18 cellular contexts compared by ENCODE assay signal in the genomic region with DNA sequence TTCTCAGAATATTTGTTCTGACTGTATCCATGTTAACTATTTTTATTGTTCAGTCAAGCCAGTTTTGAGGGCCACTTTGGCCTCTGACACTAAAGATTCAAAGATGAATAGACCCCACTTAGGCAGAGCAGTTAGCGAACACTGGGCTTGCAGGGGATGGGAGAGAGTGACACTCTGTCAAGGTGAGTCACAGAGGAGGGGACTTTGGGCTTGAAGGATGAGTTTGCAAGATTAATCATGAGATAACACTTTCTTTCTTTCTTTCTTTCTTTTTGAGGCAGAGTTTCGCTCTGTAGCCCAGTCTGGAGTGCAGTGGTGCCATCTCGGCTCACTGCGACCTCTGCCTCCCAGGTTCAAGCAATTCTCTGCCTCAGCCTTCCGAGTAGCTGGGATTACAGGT. TPM values are rescaled to one million over a fixed set of nuclear protein-coding genes. Genes with fewer than 3 reads are reported as not detected.
DNase-seq lines count a peak whose midpoint lies in the region; ATAC-seq, FAIRE-seq and TF ChIP-seq lines count a peak whose summit lies in the region.
"Had no signal": no experiment of that assay in that cellular context is flagged by ENCODE, and none has a peak within 500 bp of the region (broad histone marks: within the 10 kb centered on the region; RNA-seq: fewer than 3 reads in every experiment).

No MANE protein-coding gene starts in this region.

- H3K9me3 Mint-ChIP-seq in activated naive CD8-positive, alpha-beta T cell treated with anti-CD3 and anti-CD28 coated beads, Interleukin-2, amount 10 ng/mL, durations not matched to agents 7 days and 5 days = no peaks in the 10 kb centered on the region
- no peaks in the 10 kb centered on the region for H3K9me3 Mint-ChIP-seq in activated naive CD8-positive, alpha-beta T cell treated with anti-CD3 and anti-CD28 coated beads for 36 hours
- H3K9me3 Mint-ChIP-seq in activated naive CD8-positive, alpha-beta T cell treated with anti-CD3 and anti-CD28 coated beads, Interleukin-2, amount 50 U/mL, for 24 hours = no peaks in the 10 kb centered on the region
- H3K9me3 Mint-ChIP-seq in chondrocyte (ENCODE audit: low read depth) (no peaks in the 10 kb centered on the region), neural progenitor cell (no peaks in the 10 kb centered on the region)
- H3K9me3 Mint-ChIP-seq: CD14-positive monocyte had no signal

- H3K4me2 ChIP-seq in neural progenitor cell = no peak overlapping the region

- POLR2A ChIA-PET in activated naive CD8-positive, alpha-beta T cell treated with anti-CD3 and anti-CD28 coated beads, Interleukin-2, amount 10 ng/mL, durations not matched to agents 7 days and 5 days (lab: Charles Lee) = no interaction called here

- no peaks in the 10 kb centered on the region for H3K27me3 Mint-ChIP-seq in activated naive CD8-positive, alpha-beta T cell treated with anti-CD3 and anti-CD28 coated beads, Interleukin-2, amount 10 ng/mL, durations not matched to agents 7 days and 5 days
- no peaks in the 10 kb centered on the region for H3K27me3 Mint-ChIP-seq in activated naive CD8-positive, alpha-beta T cell treated with anti-CD3 and anti-CD28 coated beads for 36 hours
- H3K27me3 Mint-ChIP-seq in activated naive CD8-positive, alpha-beta T cell treated with anti-CD3 and anti-CD28 coated beads, Interleukin-2, amount 50 U/mL, for 24 hours = no peaks in the 10 kb centered on the region
- H3K27me3 Mint-ChIP-seq in chondrocyte (ENCODE audit: low read depth) (no peaks in the 10 kb centered on the region), neural progenitor cell (ENCODE audit: insufficient read depth, low read depth) (peaks cover 2% of the 10 kb centered on the region)

- H3F3A ChIP-seq in neural progenitor cell (ENCODE audit: low read depth) = peaks cover 4% of the 10 kb centered on the region

- no peak overlapping the region for H3K4me3 ChIP-seq in thoracic aorta
- H3K4me3 ChIP-seq in neural progenitor cell = no peak overlapping the region

- H3K9ac ChIP-seq in neural progenitor cell = no peak overlapping the region

- peak overlapping the region; percentile 13 for H3K27ac Mint-ChIP-seq in activated naive CD8-positive, alpha-beta T cell treated with anti-CD3 and anti-CD28 coated beads, Interleukin-2, amount 10 ng/mL, durations not matched to agents 7 days and 5 days
- no peak overlapping the region for H3K27ac Mint-ChIP-seq in activated naive CD8-positive, alpha-beta T cell treated with anti-CD3 and anti-CD28 coated beads for 36 hours
- peak overlapping the region; percentile 33 for H3K27ac Mint-ChIP-seq in activated naive CD8-positive, alpha-beta T cell treated with anti-CD3 and anti-CD28 coated beads, Interleukin-2, amount 50 U/mL, for 24 hours
- peak overlapping the region; percentile 61 for H3K27ac Mint-ChIP-seq in chondrocyte (ENCODE audit: unreplicated experiment)
- no peak overlapping the region for H3K27ac Mint-ChIP-seq in neural progenitor cell

- peaks cover 28 to 51% of the 10 kb centered on the region in 2 donors for H3K4me1 ChIP-seq in thoracic aorta (ENCODE audit: control insufficient read depth in 1 of 2, low read depth in 2 of 2)
- H3K4me1 ChIP-seq in neural progenitor cell = peaks cover 19% of the 10 kb centered on the region

- no peaks in the 10 kb centered on the region for H3K79me2 ChIP-seq in neural progenitor cell (ENCODE audit: low read depth)

- H3K36me3 Mint-ChIP-seq in activated naive CD8-positive, alpha-beta T cell treated with anti-CD3 and anti-CD28 coated beads, Interleukin-2, amount 10 ng/mL, durations not matched to agents 7 days and 5 days = peaks cover 10% of the 10 kb centered on the region
- peaks cover 2% of the 10 kb centered on the region for H3K36me3 Mint-ChIP-seq in activated naive CD8-positive, alpha-beta T cell treated with anti-CD3 and anti-CD28 coated beads for 36 hours
- peaks cover 21% of the 10 kb centered on the region for H3K36me3 Mint-ChIP-seq in activated naive CD8-positive, alpha-beta T cell treated with anti-CD3 and anti-CD28 coated beads, Interleukin-2, amount 50 U/mL, for 24 hours (ENCODE audit: low read depth)
- H3K36me3 Mint-ChIP-seq in chondrocyte (ENCODE audit: low read depth) (peaks cover 7% of the 10 kb centered on the region), neural progenitor cell (peaks cover 8% of the 10 kb centered on the region)

- H3K4me1 Mint-ChIP-seq in activated naive CD8-positive, alpha-beta T cell treated with anti-CD3 and anti-CD28 coated beads, Interleukin-2, amount 10 ng/mL, durations not matched to agents 7 days and 5 days = no peaks in the 10 kb centered on the region
- peaks cover 3% of the 10 kb centered on the region for H3K4me1 Mint-ChIP-seq in activated naive CD8-positive, alpha-beta T cell treated with anti-CD3 and anti-CD28 coated beads for 36 hours
- peaks cover 3% of the 10 kb centered on the region for H3K4me1 Mint-ChIP-seq in activated naive CD8-positive, alpha-beta T cell treated with anti-CD3 and anti-CD28 coated beads, Interleukin-2, amount 50 U/mL, for 24 hours
- H3K4me1 Mint-ChIP-seq in chondrocyte (ENCODE audit: low read depth) = peaks cover 50% of the 10 kb centered on the region
- H3K4me1 Mint-ChIP-seq in neural progenitor cell = peaks cover 14% of the 10 kb centered on the region

- peaks cover 8% of the 10 kb centered on the region for H4K20me1 ChIP-seq in neural progenitor cell (ENCODE audit: low read depth)

- H3K27ac ChIP-seq in thoracic aorta = peak overlapping the region; percentile 53 to 87
- no peak overlapping the region for H3K27ac ChIP-seq in neural progenitor cell

- no peak overlapping the region for H3K4me3 Mint-ChIP-seq in activated naive CD8-positive, alpha-beta T cell treated with anti-CD3 and anti-CD28 coated beads, Interleukin-2, amount 10 ng/mL, durations not matched to agents 7 days and 5 days
- no peak overlapping the region for H3K4me3 Mint-ChIP-seq in activated naive CD8-positive, alpha-beta T cell treated with anti-CD3 and anti-CD28 coated beads for 36 hours
- no peak overlapping the region for H3K4me3 Mint-ChIP-seq in activated naive CD8-positive, alpha-beta T cell treated with anti-CD3 and anti-CD28 coated beads, Interleukin-2, amount 50 U/mL, for 24 hours
- H3K4me3 Mint-ChIP-seq in chondrocyte (ENCODE audit: unreplicated experiment) (no peak overlapping the region), neural progenitor cell (no peak overlapping the region)
- H3K4me3 Mint-ChIP-seq: CD14-positive monocyte had no signal

- no peak for ATAC-seq in activated naive CD8-positive, alpha-beta T cell treated with anti-CD3 and anti-CD28 coated beads, Interleukin-2, amount 10 ng/mL, durations not matched to agents 7 days and 5 days (ENCODE audit: low read depth)
- no peak for ATAC-seq in activated naive CD8-positive, alpha-beta T cell treated with anti-CD3 and anti-CD28 coated beads, Interleukin-2, amount 50 U/mL, for 24 hours
- no peak for ATAC-seq in thoracic aorta (ENCODE audit: insufficient number of reproducible peaks, low FRiP score, low read depth)
- ATAC-seq in HG02623 (IDR thresholded peaks at IDR 0.05; ENCODE audit: unreplicated experiment) = no peak

- H2AFZ ChIP-seq in neural progenitor cell (replicated peaks) = no peak overlapping the region

- TF ChIP-seq CTCF in chondrocyte (IDR thresholded peaks at IDR 0.05) (no peak), thoracic aorta (IDR thresholded peaks at IDR 0.05) (no peak), neural progenitor cell (IDR thresholded peaks at IDR 0.05) (no peak)

- no peaks in the 10 kb centered on the region for H3K36me3 ChIP-seq in thoracic aorta
- H3K36me3 ChIP-seq in neural progenitor cell = no peaks in the 10 kb centered on the region

- H3K27me3 ChIP-seq in thoracic aorta (replicated peaks; ENCODE audit: insufficient read depth) (no peaks in the 10 kb centered on the region), neural progenitor cell (no peaks in the 10 kb centered on the region)

- no peak for FAIRE-seq in RCC 7860 (lab: Jason Lieb, UNC)
- FAIRE-seq: H54 had no signal

- DNase-seq in activated naive CD8-positive, alpha-beta T cell treated with anti-CD3 and anti-CD28 coated beads, Interleukin-2, amount 10 ng/mL, durations not matched to agents 7 days and 5 days = no peak
- no peak for DNase-seq in activated naive CD8-positive, alpha-beta T cell treated with anti-CD3 and anti-CD28 coated beads for 36 hours
- no peak for DNase-seq in activated naive CD8-positive, alpha-beta T cell treated with anti-CD3 and anti-CD28 coated beads, Interleukin-2, amount 50 U/mL, for 24 hours
- DNase-seq in chondrocyte (ENCODE audit: low spot score) (no peak), thoracic aorta (ENCODE audit: low spot score) (no peak), neural progenitor cell (ENCODE audit: low spot score) (no peak), RCC 7860 (ENCODE audit: low spot score) (no peak)
- DNase-seq: ACHN, DMS79, KG1, NCI-H187, NCI-H2107, NCI-H510A, NCI-H774, SHP77 treated with DMSO at 0.1 percent for 48 hours had no signal

- no peaks in the 10 kb centered on the region for H3K9me3 ChIP-seq in thoracic aorta
- H3K9me3 ChIP-seq in neural progenitor cell (ENCODE audit: low read depth) = no peaks in the 10 kb centered on the region

RNA-seq across cellular contexts. Expression of a gene that starts 46.4 kb away (rescaled TPM):
- 1 to 10 TPM; 8.9 to 9.1 TPM for total RNA-seq in activated naive CD8-positive, alpha-beta T cell treated with anti-CD3 and anti-CD28 coated beads, Interleukin-2, amount 10 ng/mL, durations not matched to agents 7 days and 5 days
- total RNA-seq in activated naive CD8-positive, alpha-beta T cell treated with anti-CD3 and anti-CD28 coated beads for 36 hours = 10 to 100 TPM; 11.2 to 11.6 TPM
- total RNA-seq in chondrocyte = 5.6 to 6.5 TPM (median 5.9 TPM) in 3 replicates
- total RNA-seq in thoracic aorta = 1 to 10 TPM; 3.9 to 7.3 TPM
- total RNA-seq in neural progenitor cell (ENCODE audit: low replicate concordance) = 4.0 and 5.0 TPM in 2 replicates

RNA-seq across cellular contexts. Expression of a gene that starts 56.3 kb away (rescaled TPM):
- 10 to 100 TPM; 18.8 to 22.3 TPM for total RNA-seq in activated naive CD8-positive, alpha-beta T cell treated with anti-CD3 and anti-CD28 coated beads, Interleukin-2, amount 10 ng/mL, durations not matched to agents 7 days and 5 days
- 10 to 100 TPM in 1 of 2 experiments, 1 to 10 TPM in 1; 9.9 to 10.9 TPM for total RNA-seq in activated naive CD8-positive, alpha-beta T cell treated with anti-CD3 and anti-CD28 coated beads for 36 hours
- total RNA-seq in chondrocyte = 5.2 to 7.6 TPM (median 6.2 TPM) in 3 replicates
- total RNA-seq in thoracic aorta = 10 to 100 TPM in 1 of 2 donors, 1 to 10 TPM in 1; 9.2 to 14.3 TPM
- total RNA-seq in neural progenitor cell (ENCODE audit: low replicate concordance) = 4.1 and 6.3 TPM in 2 replicates

Comparison
In these comparisons a context has a peak if more than half of its experiments do, and no peak if none do; other contexts are left out.
1. H3K27ac Mint-ChIP-seq: peak in activated naive CD8-positive, alpha-beta T cell treated with anti-CD3 and anti-CD28 coated beads, Interleukin-2, amount 10 ng/mL, durations not matched to agents 7 days and 5 days (single experiment), activated naive CD8-positive, alpha-beta T cell treated with anti-CD3 and anti-CD28 coated beads, Interleukin-2, amount 50 U/mL, for 24 hours (single experiment) and chondrocyte (single experiment); none in activated naive CD8-positive, alpha-beta T cell treated with anti-CD3 and anti-CD28 coated beads for 36 hours (single experiment) and neural progenitor cell (single experiment).